In genomic region chr10:4809156-4809555, GRCh38 we compare ENCODE assay signal across 29 cellular contexts. TPM values are rescaled to one million over a fixed set of nuclear protein-coding genes. Genes with fewer than 3 reads are reported as not detected.
"Had no signal": no experiment of that assay in that cellular context is flagged by ENCODE, and none has a peak within 500 bp of the region (broad histone marks: within the 10 kb centered on the region; RNA-seq: fewer than 3 reads in every experiment).

No MANE protein-coding gene starts in this region.

- H3K4me1 Mint-ChIP-seq: nephron progenitor cell had no signal

- H3K4me1 ChIP-seq: adrenal gland, ascending aorta, colonic mucosa, esophagus squamous epithelium, gastroesophageal sphincter, parathyroid adenoma, stomach, suprapubic skin, transverse colon had no signal

- H3K9me3 ChIP-seq: adrenal gland, ascending aorta, colonic mucosa, esophagus squamous epithelium, gastroesophageal sphincter, stomach, suprapubic skin, transverse colon had no signal

- H3K79me2 ChIP-seq: parathyroid adenoma had no signal

- H2AFZ ChIP-seq: parathyroid adenoma had no signal

- DNase-seq: activated CD4-positive, CD25-positive, alpha-beta regulatory T cell treated with anti-CD3 and anti-CD28 coated beads, Interleukin-2, amount 50 U/mL, for 72 hours; activated CD8-positive, alpha-beta memory T cell treated with anti-CD3 and anti-CD28 coated beads for 24 hours; activated CD8-positive, alpha-beta memory T cell treated with anti-CD3 and anti-CD28 coated beads, Interleukin-2, amount 50 U/mL, for 4 hours; activated naive CD4-positive, alpha-beta T cell; activated T-cell treated with anti-CD3 and anti-CD28 coated beads, Interleukin-2, amount 50 U/mL, for 24 hours; adrenal gland; colonic mucosa; dorsolateral prefrontal cortex; effector memory CD8-positive, alpha-beta T cell; esophagus squamous epithelium; head of caudate nucleus; left cardiac atrium; nephron progenitor cell; right cardiac atrium; stimulated activated CD4-positive, alpha-beta T cell treated with anti-CD3 and anti-CD28 coated beads, Interleukin-2, amount 100 ng/mL, for 24 hours; stomach; transverse colon had no signal

- FAIRE-seq: islet of Langerhans, urothelium cell line had no signal

- H3K27ac ChIP-seq: adrenal gland, ascending aorta, colonic mucosa, dorsolateral prefrontal cortex, esophagus squamous epithelium, gastroesophageal sphincter, parathyroid adenoma, stomach, suprapubic skin, transverse colon, VCaP had no signal

- H3K9ac ChIP-seq: parathyroid adenoma had no signal

- H3K4me3 Mint-ChIP-seq: activated naive CD8-positive, alpha-beta T cell; activated T-cell treated with anti-CD3 and anti-CD28 coated beads, Interleukin-2, amount 50 U/mL, for 24 hours; effector memory CD8-positive, alpha-beta T cell; nephron progenitor cell; stimulated activated memory B cell treated with anti-CD40 and anti-IgM and Interleukin-4, amounts not matched to agents 10 μg/mL and 1 μg/mL and 100 μg/mL, for 72 hours had no signal

- ATAC-seq: effector memory CD8-positive, alpha-beta T cell; gastroesophageal sphincter; left cardiac atrium; right cardiac atrium; stimulated activated memory B cell treated with anti-CD40 and anti-IgM and Interleukin-4, amounts not matched to agents 10 μg/mL and 1 μg/mL and 100 μg/mL, for 72 hours had no signal

- H3K27ac Mint-ChIP-seq: activated naive CD8-positive, alpha-beta T cell; activated T-cell treated with anti-CD3 and anti-CD28 coated beads, Interleukin-2, amount 50 U/mL, for 24 hours; activated T-helper 2 cell treated with anti-CD3 and anti-CD28 coated beads, Interferon-gamma antibody, Interleukin-2, Interleukin-4, amounts not matched to agents 10 μg/mL and 5 μg/mL and 100 μg/mL, durations not matched to agents 14 hours and 24 hours and 36 hours; effector memory CD8-positive, alpha-beta T cell; nephron progenitor cell; stimulated activated memory B cell treated with anti-CD40 and anti-IgM and Interleukin-4, amounts not matched to agents 10 μg/mL and 1 μg/mL and 100 μg/mL, for 72 hours had no signal

- H3K36me3 ChIP-seq: adrenal gland, ascending aorta, colonic mucosa, esophagus squamous epithelium, gastroesophageal sphincter, stomach, suprapubic skin, transverse colon had no signal

- H3K36me3 Mint-ChIP-seq: activated naive CD8-positive, alpha-beta T cell; stimulated activated memory B cell treated with anti-CD40 and anti-IgM and Interleukin-4, amounts not matched to agents 10 μg/mL and 1 μg/mL and 100 μg/mL, for 72 hours had no signal

- H3K4me3 ChIP-seq: adrenal gland, ascending aorta, colonic mucosa, dorsolateral prefrontal cortex, esophagus squamous epithelium, gastroesophageal sphincter, skin epidermis, stomach, suprapubic skin, transverse colon had no signal

- H3K27me3 ChIP-seq: adrenal gland, ascending aorta, colonic mucosa, esophagus squamous epithelium, gastroesophageal sphincter, stomach, suprapubic skin, transverse colon had no signal

- H3K9me3 Mint-ChIP-seq: activated T-cell treated with anti-CD3 and anti-CD28 coated beads, Interleukin-2, amount 50 U/mL, for 24 hours; activated T-helper 2 cell treated with anti-CD3 and anti-CD28 coated beads, Interferon-gamma antibody, Interleukin-2, Interleukin-4, amounts not matched to agents 10 μg/mL and 5 μg/mL and 100 μg/mL, durations not matched to agents 14 hours and 24 hours and 36 hours; effector memory CD8-positive, alpha-beta T cell; stimulated activated memory B cell treated with anti-CD40 and anti-IgM and Interleukin-4, amounts not matched to agents 10 μg/mL and 1 μg/mL and 100 μg/mL, for 72 hours had no signal

RNA-seq across cellular contexts. Expression of gene AKR1E2, which starts 16.9 kb away (rescaled TPM):
- total RNA-seq: myocyte had no signal
